10 cellular contexts compared by ENCODE assay signal in genomic region chr17:17809527-17810373, GRCh38. TPM values are rescaled to one million over a fixed set of nuclear protein-coding genes. Genes with fewer than 3 reads are reported as not detected.
DNase-seq lines count a peak whose midpoint lies in the region; ATAC-seq and TF ChIP-seq lines count a peak whose summit lies in the region.
"Had no signal": no experiment of that assay in that cellular context is flagged by ENCODE, and none has a peak within 500 bp of the region (broad histone marks: within the 10 kb centered on the region; RNA-seq: fewer than 3 reads in every experiment).

No MANE protein-coding gene starts in this region.

- H3K4me1 ChIP-seq in stomach = peaks cover 26 to 57% (median 42%) of the 10 kb centered on the region in 4 donors

- H3K4me3 Mint-ChIP-seq in HFFc6 = no peak overlapping the region; the same call in 1 of the 2 replicates
- H3K4me3 Mint-ChIP-seq: naive B cell had no signal

- no peak for TF ChIP-seq POLR2A in stomach (IDR thresholded peaks at IDR 0.05)

- TF ChIP-seq EP300 in stomach (IDR thresholded peaks at IDR 0.05) = no peak

- H3K27ac ChIP-seq in coronary artery (peak overlapping the region in 1 of 2 donors; percentile 72), stomach (peak overlapping the region in 4 of 5 donors; percentile 48 to 81 (median 74))

- no peaks in the 10 kb centered on the region for H3K27me3 ChIP-seq in stomach

- ATAC-seq in HG02571 (IDR thresholded peaks at IDR 0.05; ENCODE audit: unreplicated experiment) = no peak
- ATAC-seq in GM21390 (IDR thresholded peaks at IDR 0.05; ENCODE audit: unreplicated experiment) = no peak

- H3K36me3 Mint-ChIP-seq in HFFc6 (ENCODE audit: low read depth) = peaks cover 13% of the 10 kb centered on the region
- H3K36me3 Mint-ChIP-seq: naive B cell had no signal

- intact Hi-C loops in stomach (cut with DNase I; ENCODE audit: low total_unique reads) = loop anchor here (5.0 kb wide), 1 partner anchor 53 kb away; no protein-coding TSS in a partner anchor

- TF ChIP-seq CTCF in HFFc6 (IDR thresholded peaks at IDR 0.05) (no peak), coronary artery (IDR thresholded peaks at IDR 0.05) (no peak), stomach (IDR thresholded peaks at IDR 0.05) (no peak)

- 61 to 80% (median 74%) methylated on average over 31 to 79 of the region's 79 CpGs for WGBS in stomach, 5 donors

- H3K9me3 ChIP-seq in stomach = no peaks in the 10 kb centered on the region

- no peaks in the 10 kb centered on the region for H3K9me3 Mint-ChIP-seq in HFFc6
- H3K9me3 Mint-ChIP-seq: naive B cell had no signal

- peaks cover 20 to 82% (median 53%) of the 10 kb centered on the region in 4 donors for H3K36me3 ChIP-seq in stomach

- H3K27ac Mint-ChIP-seq in HFFc6 = peak overlapping the region; percentile 13; the same call in 1 of the 2 replicates

- H3K4me1 Mint-ChIP-seq in HFFc6 (ENCODE audit: low read depth) = peaks cover 6% of the 10 kb centered on the region; the same call in 1 of the 2 replicates

- H3K27me3 Mint-ChIP-seq in HFFc6 (ENCODE audit: insufficient read depth) = peaks cover 22% of the 10 kb centered on the region
- H3K27me3 Mint-ChIP-seq: naive B cell had no signal

- no peak for DNase-seq in HFFc6
- DNase-seq in coronary artery (ENCODE audit: low spot score) = no peak
- peak; percentile 89 for DNase-seq in iPS-NIHi7 (ENCODE audit: extremely low spot score)
- no peak for DNase-seq in stomach
- no peak for DNase-seq in stimulated activated CD4-positive, alpha-beta T cell treated with anti-CD3 and anti-CD28 coated beads, Interleukin-4, amount 100 ng/mL, for 1 hour
- DNase-seq in NOMO-1 (lab: John Stamatoyannopoulos, UW; ENCODE audit: unreplicated experiment in 2 of 2) = no peak
- DNase-seq: naive B cell, NCI-H1436 had no signal

- H3K4me3 ChIP-seq in coronary artery = peak overlapping the region; percentile 61
- H3K4me3 ChIP-seq in stomach = peak overlapping the region; percentile 29 to 36 (median 30)

RNA-seq across cellular contexts. Expression of gene SREBF1, which starts 27.0 kb away (rescaled TPM):
- total RNA-seq in HFFc6 (2021; fragmentation: NEBNext Ultra II Directional; extraction: Animal tissue kit (Norgen Biotek cat#: 25700)) = 10 to 100 TPM; 34.9 to 51.7 (median 40.5) TPM
- 100 to 1,000 TPM in 3 of 5 donors, 10 to 100 TPM in 2; 18.9 to 207 (median 126) TPM for total RNA-seq in stomach
- 10 to 100 TPM; 13.1 to 64.5 (median 17.2) TPM for polyA plus RNA-seq in stomach
